ENCODE assay signal across 27 cellular contexts in the genomic region with DNA sequence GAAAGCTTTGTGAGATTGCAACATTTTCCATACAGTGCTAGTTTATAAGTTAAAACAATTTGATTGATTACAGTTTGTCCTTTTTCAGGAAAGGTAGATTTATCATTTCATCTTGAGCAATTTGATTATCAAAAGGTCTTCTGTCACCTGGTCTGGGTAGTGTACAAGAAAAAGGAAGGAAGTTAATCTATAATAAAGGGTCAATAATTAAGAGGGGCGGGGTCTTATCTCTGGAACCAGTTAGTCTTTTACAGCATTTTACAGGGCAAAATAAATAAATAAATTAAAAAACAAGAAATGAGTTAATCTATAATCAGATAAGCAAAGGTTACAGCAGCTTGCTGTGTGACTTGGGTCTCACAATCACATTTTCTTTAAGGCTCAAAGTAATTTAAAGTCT.
"Had no signal": no experiment of that assay in that cellular context is flagged by ENCODE, and none has a peak within 500 bp of the region (broad histone marks: within the 10 kb centered on the region; RNA-seq: fewer than 3 reads in every experiment).

No MANE protein-coding gene starts in this region.

- H3K27ac ChIP-seq: colonic mucosa, coronary artery, dorsolateral prefrontal cortex, epithelial cell of prostate, esophagus muscularis mucosa, esophagus squamous epithelium, foreskin keratinocyte, gastrocnemius medialis, gastroesophageal sphincter, heart left ventricle, heart right ventricle had no signal

- ATAC-seq: effector memory CD8-positive, alpha-beta T cell; esophagus mucosa; foreskin keratinocyte; gastrocnemius medialis; gastroesophageal sphincter; heart left ventricle; heart right ventricle had no signal

- H3K27me3 ChIP-seq: colonic mucosa, esophagus muscularis mucosa, esophagus squamous epithelium, foreskin keratinocyte, gastroesophageal sphincter, heart left ventricle had no signal

- H3K36me3 ChIP-seq: colonic mucosa, esophagus muscularis mucosa, esophagus squamous epithelium, gastrocnemius medialis, gastroesophageal sphincter, heart left ventricle, heart right ventricle had no signal

- FAIRE-seq: colon, endothelial cell of umbilical vein had no signal

- H3K9me3 Mint-ChIP-seq: dendritic cell treated with granulocyte-macrophage colony-stimulating factor and Interleukin-4, amounts not matched to agents 40 ng/mL and 50 ng/mL, for 4 days had no signal

- H3K4me1 ChIP-seq: colonic mucosa, esophagus muscularis mucosa, esophagus squamous epithelium, foreskin keratinocyte, gastrocnemius medialis, gastroesophageal sphincter, heart left ventricle, heart right ventricle had no signal

- H3K9me3 ChIP-seq: colonic mucosa, esophagus muscularis mucosa, esophagus squamous epithelium, gastrocnemius medialis, gastroesophageal sphincter had no signal

- H3K4me3 ChIP-seq: colonic mucosa, coronary artery, dorsolateral prefrontal cortex, esophagus muscularis mucosa, esophagus squamous epithelium, gastrocnemius medialis, gastroesophageal sphincter, heart left ventricle, heart right ventricle had no signal

- H3K4me3 Mint-ChIP-seq: dendritic cell treated with granulocyte-macrophage colony-stimulating factor and Interleukin-4, amounts not matched to agents 40 ng/mL and 50 ng/mL, for 4 days; effector memory CD8-positive, alpha-beta T cell; endodermal cell had no signal

- DNase-seq: colonic mucosa; cortex of kidney; dermis blood vessel endothelial cell; dorsolateral prefrontal cortex; effector CD4-positive, alpha-beta T cell; effector CD8-positive, alpha-beta T cell; effector memory CD4-positive, alpha-beta T cell; effector memory CD8-positive, alpha-beta T cell; endodermal cell; erythroblast; esophagus squamous epithelium; foreskin fibroblast; foreskin keratinocyte; foreskin melanocyte; gastrocnemius medialis; glutamatergic neuron; head of caudate nucleus; heart left ventricle; heart right ventricle had no signal

- H3K27ac Mint-ChIP-seq: dendritic cell treated with granulocyte-macrophage colony-stimulating factor and Interleukin-4, amounts not matched to agents 40 ng/mL and 50 ng/mL, for 4 days; effector memory CD8-positive, alpha-beta T cell; endodermal cell had no signal
